ENCODE assay signal across 8 cellular contexts in genomic region chr5:179343902-179344300, GRCh38. TPM values are rescaled to one million over a fixed set of nuclear protein-coding genes. Genes with fewer than 3 reads are reported as not detected.
DNase-seq lines count a peak whose midpoint lies in the region; ATAC-seq, FAIRE-seq and TF ChIP-seq lines count a peak whose summit lies in the region.

No MANE protein-coding gene starts in this region.

- H3K27ac Mint-ChIP-seq in H9, result no peak overlapping the region

- ATAC-seq in A549 (peak; percentile 40 to 70; a peak in 3 of 6 replicates), lung (ENCODE audit: insufficient read depth, low FRiP score) (peak; percentile 55), GM21825 (IDR thresholded peaks at IDR 0.05; ENCODE audit: unreplicated experiment) (no peak), HG02588 (IDR thresholded peaks at IDR 0.05; ENCODE audit: unreplicated experiment) (no peak)

- H3K27me3 ChIP-seq in H9 (ENCODE audit: insufficient read depth, low read length) (peaks cover 23% of the 10 kb centered on the region; the same call in 1 of the 2 replicates), lung (ENCODE audit: control insufficient read depth, insufficient read depth) (peaks cover 15% of the 10 kb centered on the region)

- no peak overlapping the region for H4K91ac ChIP-seq in H9 (ENCODE audit: insufficient read length, low read depth, low read length)

- no peaks in the 10 kb centered on the region for H3K79me2 ChIP-seq in H9 (ENCODE audit: insufficient read depth, low read length)

- 49% methylated on average over 5 of the region's 40 CpGs for WGBS in A549 (ENCODE audit: missing lambda C conversion rate)
- no CpG with 5 or more reads among the region's 40 CpGs for WGBS in H9 (ENCODE audit: extremely low coverage, insufficient read length, low lambda C conversion rate)
- WGBS in lung, 2 donors, result 1% methylated on average over 35 to 40 of the region's 40 CpGs

- H3K4me1 Mint-ChIP-seq in H9, result peaks cover 16 to 18% of the 10 kb centered on the region in 2 experiments

- H2BK5ac ChIP-seq in H9 (ENCODE audit: insufficient read length, low read length), result no peak overlapping the region

- TF ChIP-seq RAD21 in A549 (conservative IDR thresholded peaks at IDR 0.05 in 1 of 2, IDR thresholded peaks at IDR 0.05 in 1 of 2), result no peak

- H3K56ac ChIP-seq in H9 (ENCODE audit: insufficient read length, low read depth, low read length), result no peak overlapping the region

- H3K79me1 ChIP-seq in H9 (ENCODE audit: insufficient read depth, low read depth, low read length, poor library complexity, severe bottlenecking), result no peaks in the 10 kb centered on the region

- peaks cover 72% of the 10 kb centered on the region for H3K27me3 Mint-ChIP-seq in H9 (ENCODE audit: low read depth)

- H3K4me3 Mint-ChIP-seq in H9, result peak overlapping the region; percentile 64 to 89

- no peak overlapping the region for H3K18ac ChIP-seq in H9 (ENCODE audit: insufficient read length, low read depth, low read length)

- no peak for TF ChIP-seq EP300 in A549 (IDR thresholded peaks at IDR 0.05)

- CTCF ChIA-PET in A549 (lab: Yijun Ruan, JAX), result no interaction called here

- H2BK20ac ChIP-seq in H9 (ENCODE audit: low read depth, low read length, poor library complexity, severe bottlenecking), result no peak overlapping the region

- H3K4me2 ChIP-seq in A549 (peak overlapping the region; percentile 92), H9 (ENCODE audit: insufficient read depth, insufficient read length, low read length) (peak overlapping the region; percentile 67)

- H3K4ac ChIP-seq in H9 (ENCODE audit: low read depth, low read length), result no peak overlapping the region

- FAIRE-seq in A549 (lab: Jason Lieb, UNC), result no peak

- H3K23ac ChIP-seq in H9 (ENCODE audit: insufficient read length, low read depth, low read length), result no peak overlapping the region

- no peaks in the 10 kb centered on the region; a peak in 1 of 5 replicates for H3K9me3 Mint-ChIP-seq in H9

- H3T11ph ChIP-seq in H9 (ENCODE audit: low read length), result no peak overlapping the region

- no peak overlapping the region for H4K8ac ChIP-seq in H9 (replicated peaks; ENCODE audit: insufficient read length, low read depth, low read length)

- no peak overlapping the region for H4K5ac ChIP-seq in H9 (ENCODE audit: insufficient read length, low read depth, low read length)

- POLR2A ChIA-PET in A549 (lab: Yijun Ruan, JAX), result no interaction called here

- no peak overlapping the region for H2AK5ac ChIP-seq in H9 (ENCODE audit: insufficient read length, low read length)

- H2AFZ ChIP-seq in H9 (ENCODE audit: low read length), result no peak overlapping the region

- peaks cover 23% of the 10 kb centered on the region for H3K23me2 ChIP-seq in H9 (ENCODE audit: insufficient read length, low read depth, low read length, poor library complexity, severe bottlenecking)

- no peak overlapping the region; the same call in 2 of the 3 replicates for H3K4me3 ChIP-seq in A549
- H3K4me3 ChIP-seq in lung, result peak overlapping the region; percentile 50

- H2BK15ac ChIP-seq in H9 (ENCODE audit: low read depth, low read length), result no peak overlapping the region

- no peak overlapping the region for H3K14ac ChIP-seq in H9 (ENCODE audit: insufficient read depth, low read length)

- no peak for TF ChIP-seq CTCF in A549 (IDR thresholded peaks at IDR 0.05)
- peak; percentile 73 for TF ChIP-seq CTCF in H9 (conservative IDR thresholded peaks at IDR 0.05)
- TF ChIP-seq CTCF in lung (IDR thresholded peaks at IDR 0.05; ENCODE audit: control extremely low read depth, extremely low read depth), result no peak

- peaks cover 0 to 2% (median 0%) of the 10 kb centered on the region in 3 experiments; a peak in 2 of 7 replicates for H3K36me3 Mint-ChIP-seq in H9 (ENCODE audit: insufficient read depth in 1 of 3, low read depth in 3 of 3)

- H3K9me3 ChIP-seq in A549 (no peaks in the 10 kb centered on the region), H9 (ENCODE audit: control insufficient read depth, low read depth, low read length) (no peaks in the 10 kb centered on the region), lung (ENCODE audit: control insufficient read depth in 2 of 2, insufficient read depth in 1 of 2, low read length in 1 of 2) (peaks cover 0 to 5% of the 10 kb centered on the region in 2 donors)

- peaks cover 0 to 2% of the 10 kb centered on the region in 2 donors for H3K36me3 ChIP-seq in lung (ENCODE audit: control insufficient read depth in 2 of 2, insufficient read depth in 2 of 2, low read length in 2 of 2)

- peaks cover 8% of the 10 kb centered on the region for H4K20me1 ChIP-seq in H9 (ENCODE audit: control insufficient read depth, insufficient read depth, insufficient read length)

- DNase-seq in A549 (ENCODE audit: low read depth in 1 of 2, low spot score in 1 of 2) (peak in 1 of 2 experiments; percentile 21), H9 (peak; percentile 91), dermis blood vessel endothelial cell (peak; percentile 2), lung (ENCODE audit: low spot score) (no peak), NCI-H128 (lab: John Stamatoyannopoulos, UW; ENCODE audit: unreplicated experiment) (no peak), GDM1 (lab: John Stamatoyannopoulos, UW) (no peak)

- H3K27ac ChIP-seq in A549, result no peak overlapping the region
- H3K27ac ChIP-seq in H9 (ENCODE audit: insufficient read length, low read depth, low read length), result no peak overlapping the region
- no peak overlapping the region for H3K27ac ChIP-seq in lung (ENCODE audit: low read depth in 1 of 2, low read length in 1 of 2)

- H2BK12ac ChIP-seq in H9 (ENCODE audit: insufficient read length, low read depth, low read length), result no peak overlapping the region

- H2BK120ac ChIP-seq in H9 (ENCODE audit: low read depth, low read length, poor library complexity, severe bottlenecking), result no peak overlapping the region

- TF ChIP-seq POLR2A in A549 (IDR thresholded peaks at IDR 0.05; ENCODE audit: low read length), result no peak

- H3K4me1 ChIP-seq in A549, result peaks cover 7% of the 10 kb centered on the region; the same call in 1 of the 3 replicates
- H3K4me1 ChIP-seq in H9 (ENCODE audit: insufficient read depth, low read length), result peaks cover 3% of the 10 kb centered on the region; the same call in 1 of the 2 replicates
- H3K4me1 ChIP-seq in lung (ENCODE audit: control insufficient read depth in 2 of 2, insufficient read depth in 2 of 2, low read length in 2 of 2), result peaks cover 0 to 12% of the 10 kb centered on the region in 2 donors

- no peak overlapping the region for H3K9ac ChIP-seq in H9 (ENCODE audit: extremely low read depth, insufficient read length, low read length)

TF ChIP-seq in A549, 52 proteins besides CTCF, POLR2A, EP300 and RAD21:
- TF ChIP-seq ZC3H11A (IDR thresholded peaks at IDR 0.05), result no peak
- 0 out of 2 replicates have a peak, but pooled peaks have one; percentile 13 for TF ChIP-seq MAX (IDR thresholded peaks at IDR 0.05)

RNA-seq across cellular contexts. Expression of gene ADAMTS2, which starts 1.4 kb away (rescaled TPM):
- polyA plus RNA-seq in A549 (2011; rRNA removed) (0.03 TPM in 1 of 2 replicates, not detected in the other), A549 (2017; fragmentation: RNase III; extraction: RNeasy Plus Mini Kit Qiagen cat#74134 plus additional on column Dnase treatment) (0.03 TPM in 1 of 3 replicates, not detected in the others), lung (10 to 100 TPM in 1 of 2 donors, 1 to 10 TPM in 1; 9.3 to 27.4 TPM)
- polyA plus RNA-seq in A549 (2012; cell fraction: cytosol; rRNA removed), result 0.05 and 0.08 TPM in 2 replicates
- 0.11 and 0.12 TPM in 2 replicates for polyA plus RNA-seq in A549 (2012; cell fraction: nucleus; rRNA removed)
- polyA minus RNA-seq in A549 (2011; rRNA and poly(A)+ RNA removed), result not detected in 2 replicates
- total RNA-seq in H9 (2021) (5.4 and 5.9 TPM in 2 replicates), dermis blood vessel endothelial cell (0.42 and 2.4 TPM in 2 replicates), lung (10 to 100 TPM; 30.1 to 45.5 TPM)

Comparison
In these comparisons a context has a peak if more than half of its experiments do, and no peak if none do; other contexts are left out.
1. ATAC-seq: peak in A549 (2 of 2) and lung (single experiment); none in GM21825 (single experiment) and HG02588 (single experiment).
2. DNase-seq: peak in H9 (single experiment) and dermis blood vessel endothelial cell (single experiment); none in lung (single experiment), NCI-H128 (single experiment) and GDM1 (single experiment).